ENCODE assay signal across 1 cellular context in the genomic region with DNA sequence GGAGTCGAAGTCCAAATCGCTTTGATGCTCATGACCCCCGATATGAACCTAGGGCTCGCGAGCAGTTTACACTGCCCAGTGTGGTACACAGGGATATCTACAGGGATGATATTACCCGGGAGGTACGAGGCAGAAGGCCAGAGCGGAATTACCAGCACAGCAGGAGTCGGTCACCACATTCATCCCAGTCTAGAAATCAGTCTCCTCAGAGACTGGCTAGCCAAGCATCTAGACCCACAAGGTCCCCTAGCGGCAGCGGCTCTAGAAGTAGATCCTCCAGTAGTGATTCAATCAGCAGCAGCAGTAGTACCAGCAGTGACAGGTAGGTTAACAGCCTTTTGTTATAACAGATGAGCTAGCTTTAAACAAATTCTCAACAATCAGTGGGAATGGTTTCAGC.
TF ChIP-seq lines count a peak whose summit lies in the region.

No MANE protein-coding gene starts in this region.

TF ChIP-seq in HEK293, 187 proteins besides CTCF, POLR2A, EP300 and RAD21 (continued from another document):
- TF ChIP-seq, protein P1, sequence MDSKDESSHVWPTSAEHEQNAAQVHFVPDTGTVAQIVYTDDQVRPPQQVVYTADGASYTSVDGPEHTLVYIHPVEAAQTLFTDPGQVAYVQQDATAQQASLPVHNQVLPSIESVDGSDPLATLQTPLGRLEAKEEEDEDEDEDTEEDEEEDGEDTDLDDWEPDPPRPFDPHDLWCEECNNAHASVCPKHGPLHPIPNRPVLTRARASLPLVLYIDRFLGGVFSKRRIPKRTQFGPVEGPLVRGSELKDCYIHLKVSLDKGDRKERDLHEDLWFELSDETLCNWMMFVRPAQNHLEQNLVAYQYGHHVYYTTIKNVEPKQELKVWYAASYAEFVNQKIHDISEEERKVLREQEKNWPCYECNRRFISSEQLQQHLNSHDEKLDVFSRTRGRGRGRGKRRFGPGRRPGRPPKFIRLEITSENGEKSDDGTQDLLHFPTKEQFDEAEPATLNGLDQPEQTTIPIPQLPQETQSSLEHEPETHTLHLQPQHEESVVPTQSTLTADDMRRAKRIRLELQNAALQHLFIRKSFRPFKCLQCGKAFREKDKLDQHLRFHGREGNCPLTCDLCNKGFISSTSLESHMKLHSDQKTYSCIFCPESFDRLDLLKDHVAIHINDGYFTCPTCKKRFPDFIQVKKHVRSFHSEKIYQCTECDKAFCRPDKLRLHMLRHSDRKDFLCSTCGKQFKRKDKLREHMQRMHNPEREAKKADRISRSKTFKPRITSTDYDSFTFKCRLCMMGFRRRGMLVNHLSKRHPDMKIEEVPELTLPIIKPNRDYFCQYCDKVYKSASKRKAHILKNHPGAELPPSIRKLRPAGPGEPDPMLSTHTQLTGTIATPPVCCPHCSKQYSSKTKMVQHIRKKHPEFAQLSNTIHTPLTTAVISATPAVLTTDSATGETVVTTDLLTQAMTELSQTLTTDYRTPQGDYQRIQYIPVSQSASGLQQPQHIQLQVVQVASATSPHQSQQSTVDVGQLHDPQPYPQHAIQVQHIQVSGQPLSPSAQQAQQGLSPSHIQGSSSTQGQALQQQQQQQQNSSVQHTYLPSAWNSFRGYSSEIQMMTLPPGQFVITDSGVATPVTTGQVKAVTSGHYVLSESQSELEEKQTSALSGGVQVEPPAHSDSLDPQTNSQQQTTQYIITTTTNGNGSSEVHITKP (tag by site-specific recombination; IDR thresholded peaks at IDR 0.05) = no peak
- TF ChIP-seq, protein P2, sequence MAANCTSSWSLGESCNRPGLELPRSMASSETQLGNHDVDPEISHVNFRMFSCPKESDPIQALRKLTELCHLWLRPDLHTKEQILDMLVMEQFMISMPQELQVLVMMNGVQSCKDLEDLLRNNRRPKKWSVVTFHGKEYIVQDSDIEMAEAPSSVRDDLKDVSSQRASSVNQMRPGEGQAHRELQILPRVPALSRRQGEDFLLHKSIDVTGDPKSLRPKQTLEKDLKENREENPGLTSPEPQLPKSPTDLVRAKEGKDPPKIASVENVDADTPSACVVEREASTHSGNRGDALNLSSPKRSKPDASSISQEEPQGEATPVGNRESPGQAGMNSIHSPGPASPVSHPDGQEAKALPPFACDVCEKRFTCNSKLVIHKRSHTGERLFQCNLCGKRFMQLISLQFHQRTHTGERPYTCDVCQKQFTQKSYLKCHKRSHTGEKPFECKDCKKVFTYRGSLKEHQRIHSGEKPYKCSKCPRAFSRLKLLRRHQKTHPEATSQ (tag by site-specific recombination; IDR thresholded peaks at IDR 0.05) = no peak
- TF ChIP-seq ZNF146 (tag by site-specific recombination; IDR thresholded peaks at IDR 0.05) = no peak
- TF ChIP-seq, protein P3, sequence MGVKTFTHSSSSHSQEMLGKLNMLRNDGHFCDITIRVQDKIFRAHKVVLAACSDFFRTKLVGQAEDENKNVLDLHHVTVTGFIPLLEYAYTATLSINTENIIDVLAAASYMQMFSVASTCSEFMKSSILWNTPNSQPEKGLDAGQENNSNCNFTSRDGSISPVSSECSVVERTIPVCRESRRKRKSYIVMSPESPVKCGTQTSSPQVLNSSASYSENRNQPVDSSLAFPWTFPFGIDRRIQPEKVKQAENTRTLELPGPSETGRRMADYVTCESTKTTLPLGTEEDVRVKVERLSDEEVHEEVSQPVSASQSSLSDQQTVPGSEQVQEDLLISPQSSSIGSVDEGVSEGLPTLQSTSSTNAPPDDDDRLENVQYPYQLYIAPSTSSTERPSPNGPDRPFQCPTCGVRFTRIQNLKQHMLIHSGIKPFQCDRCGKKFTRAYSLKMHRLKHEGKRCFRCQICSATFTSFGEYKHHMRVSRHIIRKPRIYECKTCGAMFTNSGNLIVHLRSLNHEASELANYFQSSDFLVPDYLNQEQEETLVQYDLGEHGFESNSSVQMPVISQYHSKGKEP (tag by site-specific recombination; IDR thresholded peaks at IDR 0.05) = peak; percentile 36; the same call in 1 of the 2 replicates
- no peak; the same call in 1 of the 2 replicates for TF ChIP-seq ZNF341 (tag by site-specific recombination; IDR thresholded peaks at IDR 0.05; ENCODE audit: low read depth)
- TF ChIP-seq ZNF19 (tag by site-specific recombination; IDR thresholded peaks at IDR 0.05; ENCODE audit: low read depth) = no peak
- TF ChIP-seq, protein P4, sequence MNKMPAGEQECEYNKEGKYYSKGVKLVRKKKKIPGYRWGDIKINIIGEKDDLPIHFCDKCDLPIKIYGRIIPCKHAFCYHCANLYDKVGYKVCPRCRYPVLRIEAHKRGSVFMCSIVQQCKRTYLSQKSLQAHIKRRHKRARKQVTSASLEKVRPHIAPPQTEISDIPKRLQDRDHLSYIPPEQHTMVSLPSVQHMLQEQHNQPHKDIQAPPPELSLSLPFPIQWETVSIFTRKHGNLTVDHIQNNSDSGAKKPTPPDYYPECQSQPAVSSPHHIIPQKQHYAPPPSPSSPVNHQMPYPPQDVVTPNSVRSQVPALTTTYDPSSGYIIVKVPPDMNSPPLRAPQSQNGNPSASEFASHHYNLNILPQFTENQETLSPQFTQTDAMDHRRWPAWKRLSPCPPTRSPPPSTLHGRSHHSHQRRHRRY (tag by site-specific recombination; IDR thresholded peaks at IDR 0.05) = no peak
- TF ChIP-seq ZNF223 (tag by site-specific recombination; IDR thresholded peaks at IDR 0.05) = no peak
- no peak for TF ChIP-seq ZNF768 (tag by site-specific recombination; IDR thresholded peaks at IDR 0.05)
- peak; percentile 87; the same call in 1 of the 2 replicates for TF ChIP-seq TRIM28 (IDR thresholded peaks at IDR 0.05; ENCODE audit: borderline replicate concordance, low read length)
- TF ChIP-seq ZNF239 (tag by site-specific recombination; IDR thresholded peaks at IDR 0.05) = no peak
- TF ChIP-seq HOXC10 (CRISPR knock-in tag; IDR thresholded peaks at IDR 0.05) = no peak
- 0 out of 2 replicates have a peak, but pooled peaks have one; percentile 10 for TF ChIP-seq ZNF76 (tag by site-specific recombination; IDR thresholded peaks at IDR 0.05; ENCODE audit: borderline replicate concordance, low read depth)
- TF ChIP-seq, protein P5, sequence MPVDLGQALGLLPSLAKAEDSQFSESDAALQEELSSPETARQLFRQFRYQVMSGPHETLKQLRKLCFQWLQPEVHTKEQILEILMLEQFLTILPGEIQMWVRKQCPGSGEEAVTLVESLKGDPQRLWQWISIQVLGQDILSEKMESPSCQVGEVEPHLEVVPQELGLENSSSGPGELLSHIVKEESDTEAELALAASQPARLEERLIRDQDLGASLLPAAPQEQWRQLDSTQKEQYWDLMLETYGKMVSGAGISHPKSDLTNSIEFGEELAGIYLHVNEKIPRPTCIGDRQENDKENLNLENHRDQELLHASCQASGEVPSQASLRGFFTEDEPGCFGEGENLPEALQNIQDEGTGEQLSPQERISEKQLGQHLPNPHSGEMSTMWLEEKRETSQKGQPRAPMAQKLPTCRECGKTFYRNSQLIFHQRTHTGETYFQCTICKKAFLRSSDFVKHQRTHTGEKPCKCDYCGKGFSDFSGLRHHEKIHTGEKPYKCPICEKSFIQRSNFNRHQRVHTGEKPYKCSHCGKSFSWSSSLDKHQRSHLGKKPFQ (tag by site-specific recombination; IDR thresholded peaks at IDR 0.05) = peak; percentile 65; the same call in 1 of the 2 replicates
- peak; percentile 78 for TF ChIP-seq IKZF3 (tag by site-specific recombination; IDR thresholded peaks at IDR 0.05)
- TF ChIP-seq ZNF302 (tag by site-specific recombination; IDR thresholded peaks at IDR 0.05; ENCODE audit: low read depth) = no peak
- no peak for TF ChIP-seq ZFP41 (tag by site-specific recombination; IDR thresholded peaks at IDR 0.05; ENCODE audit: borderline replicate concordance)
